25 cellular contexts compared by ENCODE assay signal in the genomic region with DNA sequence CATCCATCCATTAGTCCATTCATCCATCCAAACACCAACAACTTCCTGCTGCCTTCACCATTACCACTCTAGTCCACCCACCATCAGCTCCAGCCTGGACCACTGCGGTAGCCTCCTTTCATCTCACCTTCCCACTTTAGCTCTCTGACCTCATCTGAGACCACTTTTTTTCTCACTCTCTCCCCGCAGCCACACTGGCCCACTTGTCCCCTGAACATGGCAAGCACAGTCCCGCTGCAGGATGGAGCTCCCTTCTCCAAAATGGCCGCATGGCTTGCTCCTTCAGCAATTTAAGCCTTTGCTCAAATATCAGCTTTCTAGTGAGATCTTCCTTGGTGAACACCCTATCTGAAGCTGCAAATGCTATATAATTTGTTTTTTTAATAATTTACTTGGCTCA. TPM values are rescaled to one million over a fixed set of nuclear protein-coding genes. Genes with fewer than 3 reads are reported as not detected.
"Had no signal": no experiment of that assay in that cellular context is flagged by ENCODE, and none has a peak within 500 bp of the region (broad histone marks: within the 10 kb centered on the region; RNA-seq: fewer than 3 reads in every experiment).

No MANE protein-coding gene starts in this region.

- H3K4me1 ChIP-seq: left ventricle myocardium inferior, prostate gland, SJSA1, upper lobe of right lung had no signal

- H3K27me3 Mint-ChIP-seq: activated CD4-positive, alpha-beta T cell treated with anti-CD3 and anti-CD28 coated beads for 36 hours; activated naive CD8-positive, alpha-beta T cell treated with anti-CD3 and anti-CD28 coated beads, Interleukin-2, amount 50 U/mL, for 24 hours; naive B cell; stimulated activated naive CD8-positive, alpha-beta T cell treated with anti-CD3 and anti-CD28 coated beads, Interleukin-15, amount 100 ng/mL, for 72 hours had no signal

- DNase-seq: activated CD4-positive, alpha-beta T cell treated with anti-CD3 and anti-CD28 coated beads for 36 hours; activated effector memory CD4-positive, alpha-beta T cell treated with Interleukin-2 at 50 U/mL for 16 hours; activated naive CD8-positive, alpha-beta T cell treated with anti-CD3 and anti-CD28 coated beads, Interleukin-2, amount 50 U/mL, for 24 hours; anterior cingulate cortex; central memory CD4-positive, alpha-beta T cell; foreskin melanocyte; glutamatergic neuron; hypothalamus; left ventricle myocardium inferior; mammary epithelial cell; naive B cell; right cardiac atrium; stimulated activated CD4-positive, alpha-beta T cell treated with anti-CD3 and anti-CD28 coated beads, Interleukin-2, amount 100 ng/mL, for 48 hours; stimulated activated naive CD8-positive, alpha-beta T cell treated with anti-CD3 and anti-CD28 coated beads, Interleukin-15, amount 100 ng/mL, for 72 hours; SW 1271; T-helper 2 cell; upper lobe of right lung; WERI-Rb-1 had no signal

- H3K9me3 Mint-ChIP-seq: activated naive CD4-positive, alpha-beta T cell treated with anti-CD3 and anti-CD28 coated beads, Interleukin-2, amount 10 ng/mL, durations not matched to agents 7 days and 5 days; activated naive CD8-positive, alpha-beta T cell treated with anti-CD3 and anti-CD28 coated beads, Interleukin-2, amount 50 U/mL, for 24 hours; neural crest cell; stimulated activated naive CD8-positive, alpha-beta T cell treated with anti-CD3 and anti-CD28 coated beads, Interleukin-15, amount 100 ng/mL, for 72 hours had no signal

- H3K27me3 ChIP-seq: SJSA1, upper lobe of right lung had no signal

- H3K27ac Mint-ChIP-seq: activated CD4-positive, alpha-beta T cell treated with anti-CD3 and anti-CD28 coated beads for 36 hours; activated naive CD4-positive, alpha-beta T cell treated with anti-CD3 and anti-CD28 coated beads, Interleukin-2, amount 10 ng/mL, durations not matched to agents 7 days and 5 days; activated naive CD8-positive, alpha-beta T cell treated with anti-CD3 and anti-CD28 coated beads, Interleukin-2, amount 50 U/mL, for 24 hours; brain; naive B cell; stimulated activated naive CD8-positive, alpha-beta T cell treated with anti-CD3 and anti-CD28 coated beads, Interleukin-15, amount 100 ng/mL, for 72 hours had no signal

- H3K27ac ChIP-seq: left ventricle myocardium inferior, prostate gland, SJSA1, thoracic aorta, upper lobe of right lung, WERI-Rb-1 had no signal

- H3K9me3 ChIP-seq: left ventricle myocardium inferior, prostate gland, thoracic aorta, upper lobe of right lung had no signal

- H3K4me3 ChIP-seq: left ventricle myocardium inferior, prostate gland, SJSA1, thoracic aorta, upper lobe of right lung had no signal

- H3K36me3 Mint-ChIP-seq: activated naive CD4-positive, alpha-beta T cell treated with anti-CD3 and anti-CD28 coated beads, Interleukin-2, amount 10 ng/mL, durations not matched to agents 7 days and 5 days; brain; naive B cell had no signal

- H3K4me1 Mint-ChIP-seq: activated CD4-positive, alpha-beta T cell treated with anti-CD3 and anti-CD28 coated beads for 36 hours; activated naive CD4-positive, alpha-beta T cell treated with anti-CD3 and anti-CD28 coated beads, Interleukin-2, amount 10 ng/mL, durations not matched to agents 7 days and 5 days; activated naive CD8-positive, alpha-beta T cell treated with anti-CD3 and anti-CD28 coated beads, Interleukin-2, amount 50 U/mL, for 24 hours; brain; stimulated activated naive CD8-positive, alpha-beta T cell treated with anti-CD3 and anti-CD28 coated beads, Interleukin-15, amount 100 ng/mL, for 72 hours had no signal

- H3K4me3 Mint-ChIP-seq: activated CD4-positive, alpha-beta T cell treated with anti-CD3 and anti-CD28 coated beads for 36 hours; activated naive CD4-positive, alpha-beta T cell treated with anti-CD3 and anti-CD28 coated beads, Interleukin-2, amount 10 ng/mL, durations not matched to agents 7 days and 5 days; activated naive CD8-positive, alpha-beta T cell treated with anti-CD3 and anti-CD28 coated beads, Interleukin-2, amount 50 U/mL, for 24 hours; brain; naive B cell; neural crest cell; stimulated activated naive CD8-positive, alpha-beta T cell treated with anti-CD3 and anti-CD28 coated beads, Interleukin-15, amount 100 ng/mL, for 72 hours had no signal

- ATAC-seq: activated CD4-positive, alpha-beta T cell treated with anti-CD3 and anti-CD28 coated beads for 36 hours; activated naive CD8-positive, alpha-beta T cell treated with anti-CD3 and anti-CD28 coated beads, Interleukin-2, amount 50 U/mL, for 24 hours; right cardiac atrium; stimulated activated naive CD8-positive, alpha-beta T cell treated with anti-CD3 and anti-CD28 coated beads, Interleukin-15, amount 100 ng/mL, for 72 hours; upper lobe of right lung had no signal

- H3K36me3 ChIP-seq: left ventricle myocardium inferior, prostate gland, SJSA1, thoracic aorta, upper lobe of right lung, WERI-Rb-1 had no signal

RNA-seq across cellular contexts. Expression of a gene that starts 11.1 kb away (rescaled TPM):
- total RNA-seq: activated CD8-positive, alpha-beta memory T cell treated with anti-CD3 and anti-CD28 coated beads for 36 hours; neural crest cell had no signal
